16 cellular contexts compared by ENCODE assay signal in the genomic region with DNA sequence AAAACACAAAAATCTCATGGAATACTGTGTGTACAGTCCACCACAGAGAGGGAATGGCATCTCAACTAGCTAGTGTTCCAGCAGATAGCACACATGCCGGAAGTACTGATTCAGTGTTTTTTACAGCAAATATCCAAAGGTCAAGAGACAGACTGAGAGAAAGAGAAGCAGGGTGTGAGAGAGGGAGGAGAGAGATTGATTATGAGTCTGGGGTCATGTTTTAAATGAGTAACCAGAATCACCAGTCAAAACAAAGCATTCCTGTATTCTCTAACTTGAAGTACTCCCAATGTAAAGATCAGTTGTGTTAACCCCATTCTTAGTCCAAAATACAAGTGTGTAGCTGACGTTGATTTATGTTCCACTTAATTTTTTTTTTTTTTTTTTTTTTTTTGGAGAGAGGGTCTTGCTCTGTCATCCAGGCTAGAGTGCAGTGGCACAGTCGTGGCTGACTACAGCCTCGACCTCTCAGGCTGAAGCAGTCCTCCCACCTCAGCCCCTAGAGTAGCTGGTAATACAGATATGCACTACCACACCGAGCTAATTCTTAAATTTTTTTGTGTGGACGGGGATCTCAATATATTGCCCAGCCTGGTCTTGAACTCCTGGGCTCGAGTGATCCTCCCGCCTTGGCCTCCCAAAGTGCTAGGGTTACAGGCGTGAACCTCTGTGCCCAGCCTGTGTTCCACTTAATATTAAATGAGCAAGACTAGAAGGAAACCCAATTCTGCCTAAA.
"Had no signal": no experiment of that assay in that cellular context is flagged by ENCODE, and none has a peak within 500 bp of the region (broad histone marks: within the 10 kb centered on the region; RNA-seq: fewer than 3 reads in every experiment).

No MANE protein-coding gene starts in this region.

- H3K9me3 ChIP-seq: ovary, upper lobe of left lung had no signal

- DNase-seq: activated CD4-positive, alpha-beta T cell treated with anti-CD3 and anti-CD28 coated beads for 1 hour; activated CD4-positive, alpha-beta T cell treated with anti-CD3 and anti-CD28 coated beads, Interleukin-2, amount 50 U/mL, for 48 hours; activated CD8-positive, alpha-beta memory T cell treated with anti-CD3 and anti-CD28 coated beads, Interleukin-2, amount 10 ng/mL, durations not matched to agents 7 days and 5 days; activated gamma-delta T cell; activated T-cell treated with anti-CD3 and anti-CD28 coated beads, Interleukin-2, amount 50 U/mL, for 24 hours; cerebellar nuclear complex; foreskin keratinocyte; left ventricle myocardium inferior; ovary; stimulated activated CD4-positive, alpha-beta T cell treated with anti-CD3 and anti-CD28 coated beads, Interleukin-1b, Interleukin-23, amount 100 ng/mL, for 48 hours; stimulated activated naive CD4-positive, alpha-beta T cell; T-cell; T1000; upper lobe of left lung had no signal

- ATAC-seq: activated CD8-positive, alpha-beta memory T cell treated with anti-CD3 and anti-CD28 coated beads, Interleukin-2, amount 10 ng/mL, durations not matched to agents 7 days and 5 days; foreskin keratinocyte; T-cell had no signal

- H3K4me1 ChIP-seq: neural progenitor cell, upper lobe of left lung had no signal

- H3K27me3 ChIP-seq: foreskin keratinocyte, neural progenitor cell, ovary, upper lobe of left lung had no signal

- H3K4me3 ChIP-seq: left ventricle myocardium inferior, neural progenitor cell, ovary, skin epidermis, upper lobe of left lung had no signal

- H3K36me3 ChIP-seq: left ventricle myocardium inferior, neural progenitor cell, ovary, upper lobe of left lung had no signal

- H3K27ac ChIP-seq: foreskin keratinocyte, left ventricle myocardium inferior, neural progenitor cell, ovary, skin epidermis, upper lobe of left lung had no signal
